20 cellular contexts compared by ENCODE assay signal in genomic region chr5:8553364-8553763, GRCh38.
"Had no signal": no experiment of that assay in that cellular context is flagged by ENCODE, and none has a peak within 500 bp of the region (broad histone marks: within the 10 kb centered on the region; RNA-seq: fewer than 3 reads in every experiment).

No MANE protein-coding gene starts in this region.

- FAIRE-seq: small intestine, urothelium cell line had no signal

- DNase-seq: natural killer cell; occipital lobe; ovary; posterior cingulate gyrus; psoas muscle; right cardiac atrium; right lobe of liver; sigmoid colon; small intestine; stimulated activated CD4-positive, alpha-beta T cell treated with anti-CD3 and anti-CD28 coated beads, Interleukin-15, amount 100 ng/mL, for 24 hours; stimulated activated CD4-positive, alpha-beta T cell treated with anti-CD3 and anti-CD28 coated beads, Interleukin-2, amount 100 ng/mL, for 24 hours; stimulated activated CD4-positive, alpha-beta T cell treated with anti-CD3 and anti-CD28 coated beads, Interleukin-2, amount 100 ng/mL, for 48 hours; stimulated activated CD4-positive, alpha-beta T cell treated with anti-CD3 and anti-CD28 coated beads, Interleukin-4, amount 100 ng/mL, for 24 hours; stimulated activated naive B cell treated with anti-CD40 and anti-IgM and Interleukin-4, amounts not matched to agents 10 μg/mL and 1 μg/mL and 100 μg/mL, for 72 hours; stimulated activated naive CD4-positive, alpha-beta T cell treated with Interleukin-2 at 50 U/mL for 16 hours; stomach; thyroid gland; trophoblast cell; upper lobe of left lung had no signal
